In genomic region chr2:42008241-42008911, GRCh38 we compare ENCODE assay signal across 23 cellular contexts. TPM values are rescaled to one million over a fixed set of nuclear protein-coding genes. Genes with fewer than 3 reads are reported as not detected.
DNase-seq lines count a peak whose midpoint lies in the region; ATAC-seq, FAIRE-seq and TF ChIP-seq lines count a peak whose summit lies in the region.
"Had no signal": no experiment of that assay in that cellular context is flagged by ENCODE, and none has a peak within 500 bp of the region (broad histone marks: within the 10 kb centered on the region; RNA-seq: fewer than 3 reads in every experiment).

No MANE protein-coding gene starts in this region.

- H2BK20ac ChIP-seq in IMR-90 (ENCODE audit: low read depth, low read length) (no peak overlapping the region), H1 (ENCODE audit: low read length) (no peak overlapping the region)

- no peak overlapping the region for H4K8ac ChIP-seq in IMR-90 (ENCODE audit: low read depth in 2 of 2, low read length in 2 of 2)
- H4K8ac ChIP-seq in H1 (ENCODE audit: extremely low read depth, insufficient read depth, low read length): no peak overlapping the region

- in situ Hi-C loops in IMR-90 (cut with MboI; ENCODE audit: low sequenced_read_pairs): no loop called here

- H3K23me2 ChIP-seq in H1 (ENCODE audit: low read depth, low read length): no peaks in the 10 kb centered on the region

- H3K4ac ChIP-seq in IMR-90 (ENCODE audit: low read depth, low read length): no peak overlapping the region
- H3K4ac ChIP-seq in H1 (replicated peaks; ENCODE audit: insufficient read length, low read depth, low read length): no peak overlapping the region

- H2BK5ac ChIP-seq in IMR-90 (ENCODE audit: low read depth, low read length, poor library complexity, severe bottlenecking) (no peak overlapping the region), H1 (ENCODE audit: low read depth, low read length) (no peak overlapping the region)

- DNase-seq in AG20443 (ENCODE audit: low spot score): peak; percentile 38
- DNase-seq in IMR-90: peak; percentile 47
- no peak for DNase-seq in H1 (ENCODE audit: low read depth in 1 of 2, low spot score in 2 of 2)
- DNase-seq in mucosa of descending colon: no peak
- DNase-seq in activated CD4-positive, alpha-beta T cell treated with anti-CD3 and anti-CD28 coated beads, Interleukin-2, amount 50 U/mL, for 4 hours: no peak
- DNase-seq in midbrain (lab: John Stamatoyannopoulos, UW): no peak
- DNase-seq: CD4-positive, CD25-positive, alpha-beta regulatory T cell; DMS79 treated with DMSO at 0.1 percent for 48 hours; MM.1S; NCI-H187 treated with DMSO at 0.1 percent for 48 hours; NCI-H446 treated with DMSO at 0.1 percent for 48 hours; right cardiac atrium; SHP77 treated with DMSO at 0.1 percent for 48 hours; stimulated activated naive CD8-positive, alpha-beta T cell treated with anti-CD3 and anti-CD28 coated beads, Interleukin-15, amount 100 ng/mL, for 72 hours had no signal

- no TSS peak for BruUV-seq in IMR-90 (replicated peaks; lab: Mats Ljungman, UMichigan)

- dilution Hi-C loops in IMR-90 (cut with HindIII; ENCODE audit: low sequenced_read_pairs, unreplicated experiment): no loop called here

- H3K14ac ChIP-seq in IMR-90 (replicated peaks; ENCODE audit: low read depth, low read length) (no peak overlapping the region), H1 (ENCODE audit: insufficient read length) (no peak overlapping the region)

- no peak overlapping the region for H2AFZ ChIP-seq in IMR-90 (replicated peaks; ENCODE audit: low read length, poor library complexity)
- peak overlapping the region; percentile 59; the same call in 1 of the 2 replicates for H2AFZ ChIP-seq in H1 (ENCODE audit: low read length)

- H3K9ac ChIP-seq in IMR-90 (ENCODE audit: low read depth, low read length) (no peak overlapping the region), H1 (replicated peaks in 1 of 4; ENCODE audit: extremely low read depth in 1 of 4, low read depth in 3 of 4, low read length in 3 of 4) (no peak overlapping the region)

- no peaks in the 10 kb centered on the region for H3K79me1 ChIP-seq in IMR-90 (ENCODE audit: low read depth in 1 of 2, low read length in 2 of 2)
- no peaks in the 10 kb centered on the region for H3K79me1 ChIP-seq in H1 (ENCODE audit: low read depth, low read length)

- POLR2A ChIA-PET in IMR-90 (lab: Charles Lee; ENCODE audit: unreplicated experiment): no interaction called here
- POLR2A ChIA-PET in H1 (lab: Charles Lee; ENCODE audit: partially characterized antibody): interaction anchor here (0.6 kb wide), 1 partner anchor 58 kb away, joined by 3 read pairs; no protein-coding TSS in a partner anchor

- no peak overlapping the region for H2BK120ac ChIP-seq in IMR-90 (ENCODE audit: low read depth, low read length)
- H2BK120ac ChIP-seq in H1 (replicated peaks; ENCODE audit: low read depth, low read length): no peak overlapping the region

- no peak for TF ChIP-seq EP300 in H1 (IDR thresholded peaks at IDR 0.05; ENCODE audit: borderline replicate concordance in 1 of 2, low read depth in 2 of 2, low read length in 2 of 2)

- no peak for FAIRE-seq in H1 (lab: Jason Lieb, UNC)
- FAIRE-seq: astrocyte, GM19239, keratinocyte had no signal

- no peak overlapping the region for H2AK9ac ChIP-seq in IMR-90 (replicated peaks; ENCODE audit: low read depth, low read length, poor library complexity)

- no peak for TF ChIP-seq POLR2A in IMR-90 (IDR thresholded peaks at IDR 0.05; ENCODE audit: low read depth, low read length)
- TF ChIP-seq POLR2A in H1 (IDR thresholded peaks at IDR 0.05; ENCODE audit: control extremely low read depth in 1 of 2, low read depth in 2 of 2, low read length in 2 of 2): no peak

- H3K23ac ChIP-seq in IMR-90 (ENCODE audit: low read depth, low read length) (no peak overlapping the region), H1 (ENCODE audit: insufficient read length) (no peak overlapping the region)

- no peak overlapping the region for H2BK12ac ChIP-seq in H1 (ENCODE audit: low read depth, low read length)

- H3K4me2 ChIP-seq in IMR-90 (ENCODE audit: low read depth, low read length): no peak overlapping the region
- H3K4me2 ChIP-seq in H1 (ENCODE audit: insufficient read depth in 1 of 2, low read depth in 2 of 2, low read length in 2 of 2): no peak overlapping the region

- WGBS in IMR-90 (ENCODE audit: extremely low coverage in 2 of 2, insufficient read length in 1 of 2), 2 experiments: 80% methylated on average over 5 of the region's 10 CpGs; no CpG with 5 or more reads in 1 of the 2 experiments
- WGBS in H1 (ENCODE audit: extremely low coverage in 1 of 2, insufficient coverage in 1 of 2, insufficient read length in 1 of 2, insufficient replicate concordance in 2 of 2, low coverage in 1 of 2, low lambda C conversion rate in 2 of 2, missing lambda C conversion rate in 1 of 2), 2 experiments: 88% methylated on average over 10 of the region's 10 CpGs; no CpG with 5 or more reads in 1 of the 2 experiments

- intact Hi-C loops in IMR-90 (cut with micrococcal nuclease) (no loop called here), mucosa of descending colon (cut with DNase I, micrococcal nuclease) (no loop called here)

- H4K5ac ChIP-seq in IMR-90 (ENCODE audit: low read depth, low read length): no peak overlapping the region
- no peak overlapping the region for H4K5ac ChIP-seq in H1 (ENCODE audit: insufficient read length, low read depth, low read length)

- no peaks in the 10 kb centered on the region; the same call in 1 of the 2 replicates for H3K9me1 ChIP-seq in IMR-90 (ENCODE audit: insufficient read depth, low read length)

- CTCF ChIA-PET in IMR-90 (lab: Yijun Ruan, JAX) (interaction anchor here (0.9 kb wide), 1 partner anchor 36 kb away, joined by 5 read pairs; no protein-coding TSS in a partner anchor), H1 (lab: Charles Lee; ENCODE audit: partially characterized antibody) (interaction anchor here (0.6 to 3.3 kb wide), 10 partner anchors 9 to 155 kb away, joined by 3 to 9 read pairs (median 4); no protein-coding TSS in a partner anchor)

- H2AK5ac ChIP-seq in IMR-90 (ENCODE audit: low read depth, low read length): no peak overlapping the region
- no peak overlapping the region for H2AK5ac ChIP-seq in H1 (ENCODE audit: low read depth, low read length)

- H2BK15ac ChIP-seq in IMR-90 (ENCODE audit: low read depth, low read length): no peak overlapping the region
- no peak overlapping the region for H2BK15ac ChIP-seq in H1 (ENCODE audit: low read length)

- H3K27ac ChIP-seq in IMR-90 (ENCODE audit: insufficient read depth, low read length) (no peak overlapping the region), H1 (ENCODE audit: low read depth, low read length) (no peak overlapping the region)
- H3K27ac ChIP-seq: coronary artery, epithelial cell of prostate, neutrophil had no signal

- H3K79me2 ChIP-seq in H1 (ENCODE audit: control insufficient read depth in 1 of 2, insufficient read depth in 2 of 2, low read length in 2 of 2): no peaks in the 10 kb centered on the region

- peaks cover 5% of the 10 kb centered on the region; the same call in 1 of the 2 replicates for H3K4me1 ChIP-seq in IMR-90 (ENCODE audit: control insufficient read depth, insufficient read depth, low read length)
- no peaks in the 10 kb centered on the region for H3K4me1 ChIP-seq in H1 (replicated peaks in 1 of 4; ENCODE audit: control insufficient read depth in 3 of 4, insufficient read depth in 4 of 4, low read length in 3 of 4)
- peaks cover 13% of the 10 kb centered on the region for H3K4me1 ChIP-seq in mucosa of descending colon (ENCODE audit: low read depth)

- H3K36me3 ChIP-seq in IMR-90 (ENCODE audit: control insufficient read depth, insufficient read depth, low read length) (no peaks in the 10 kb centered on the region), H1 (ENCODE audit: control insufficient read depth in 2 of 4, insufficient read depth in 4 of 4, low read length in 3 of 4) (no peaks in the 10 kb centered on the region), mucosa of descending colon (ENCODE audit: low read depth) (no peaks in the 10 kb centered on the region)
- H3K36me3 ChIP-seq: neutrophil had no signal

- no peak for TF ChIP-seq RAD21 in IMR-90 (IDR thresholded peaks at IDR 0.05; ENCODE audit: low read length)
- TF ChIP-seq RAD21 in H1 (IDR thresholded peaks at IDR 0.05 in 1 of 2, conservative IDR thresholded peaks at IDR 0.05 in 1 of 2; ENCODE audit: low read depth in 2 of 2, low read length in 2 of 2): no peak

- peaks cover 6% of the 10 kb centered on the region; the same call in 1 of the 2 replicates for H3K9me3 ChIP-seq in IMR-90 (ENCODE audit: control insufficient read depth, insufficient read depth, low read length)
- H3K9me3 ChIP-seq in H1 (ENCODE audit: insufficient read depth in 2 of 2, low read depth in 1 of 2, low read length in 1 of 2): no peaks in the 10 kb centered on the region
- no peaks in the 10 kb centered on the region for H3K9me3 ChIP-seq in mucosa of descending colon
- H3K9me3 ChIP-seq: neutrophil had no signal

- ATAC-seq in IMR-90 (ENCODE audit: low read depth) (0 out of 2 replicates have a peak, but pooled peaks have one; percentile 13), mucosa of descending colon (peak; percentile 42), SK-N-SH treated with all-trans-retinoic acid at 6 μM for 48 hours (no peak), GM21515 (IDR thresholded peaks at IDR 0.05; ENCODE audit: unreplicated experiment) (no peak)
- ATAC-seq: activated CD4-positive, CD25-positive, alpha-beta regulatory T cell treated with anti-CD3 and anti-CD28 coated beads, Interleukin-2, amount 50 U/mL, for 24 hours had no signal

- H3K4me3 ChIP-seq in IMR-90 (ENCODE audit: insufficient read depth, low read depth, low read length) (no peak overlapping the region), H1 (ENCODE audit: extremely low read depth in 1 of 4, insufficient read depth in 2 of 4, low read depth in 3 of 4, low read length in 4 of 4) (no peak overlapping the region), mucosa of descending colon (no peak overlapping the region)
- H3K4me3 ChIP-seq: coronary artery had no signal

- H4K91ac ChIP-seq in IMR-90 (ENCODE audit: insufficient read depth, low read depth, low read length) (no peak overlapping the region), H1 (replicated peaks; ENCODE audit: insufficient read length, low read length) (no peak overlapping the region)

- H4K20me1 ChIP-seq in IMR-90 (ENCODE audit: insufficient read depth, low read length): peaks cover 3% of the 10 kb centered on the region; the same call in 1 of the 2 replicates
- H4K20me1 ChIP-seq in H1 (replicated peaks in 1 of 2; ENCODE audit: control insufficient read depth in 1 of 2, insufficient read depth in 2 of 2, low read length in 2 of 2): no peaks in the 10 kb centered on the region

- H3K56ac ChIP-seq in IMR-90 (ENCODE audit: extremely low read depth, insufficient read depth, low read length) (no peak overlapping the region), H1 (replicated peaks; ENCODE audit: insufficient read length, low read depth, low read length) (no peak overlapping the region)

- H3K27me3 ChIP-seq in IMR-90 (ENCODE audit: control insufficient read depth, insufficient read depth, low read length) (peaks cover 8% of the 10 kb centered on the region), H1 (replicated peaks in 1 of 4; ENCODE audit: control insufficient read depth in 3 of 4, extremely low read depth in 1 of 4, insufficient read depth in 3 of 4, low read length in 3 of 4) (no peaks in the 10 kb centered on the region)
- H3K27me3 ChIP-seq: neutrophil had no signal

- no peak overlapping the region for H3K18ac ChIP-seq in IMR-90 (ENCODE audit: low read depth, low read length)
- H3K18ac ChIP-seq in H1 (ENCODE audit: extremely low read depth, low read length): peak overlapping the region; percentile 51; the same call in 1 of the 2 replicates

- TF ChIP-seq CTCF in IMR-90 (conservative IDR thresholded peaks at IDR 0.05; ENCODE audit: low read depth, low read length) (no peak), H1 (IDR thresholded peaks at IDR 0.05; ENCODE audit: control extremely low read depth in 1 of 3, insufficient read depth in 1 of 3, low read depth in 1 of 3, low read length in 3 of 3) (no peak), mucosa of descending colon (IDR thresholded peaks at IDR 0.05) (no peak)

RNA-seq across cellular contexts. Expression of gene PKDCC, which starts 39.4 kb away (rescaled TPM):
- total RNA-seq in IMR-90 (2012; rRNA removed) (50.3 and 55.6 TPM in 2 replicates), mucosa of descending colon (10 to 100 TPM; 79.3 to 88.8 (median 80.7) TPM)
- polyA plus RNA-seq in IMR-90 (2012; rRNA removed) (67.4 and 95.7 TPM in 2 replicates), H1 (2011; rRNA removed) (80.1 and 115 TPM in 2 replicates)
- 40.2 and 112 TPM in 2 replicates for polyA plus RNA-seq in IMR-90 (2012; cell fraction: cytosol; rRNA removed)
- polyA plus RNA-seq in IMR-90 (2012; cell fraction: nucleus; rRNA removed; ENCODE audit: low replicate concordance): 310 and 597 TPM in 2 replicates
- total RNA-seq in H1 (2021; fragmentation: NEBNext Ultra II Directional; extraction: Animal tissue kit (Norgen Biotek cat#: 25700)): 48.0 and 49.9 TPM in 2 replicates
- polyA plus RNA-seq in H1 (2011; cell fraction: cytosol; rRNA removed): 148 TPM
- polyA plus RNA-seq in H1 (2011; cell fraction: nucleus; rRNA removed): 347 TPM
- 37.2 to 63.9 TPM (median 58.3 TPM) in 4 replicates for polyA plus RNA-seq in H1 (2012, experiment 1 of 2)
- 59.7 TPM for polyA plus RNA-seq in H1 (2012, experiment 2 of 2)
- polyA plus RNA-seq in H1 (2013, experiment 1 of 2): 8.0 TPM
- 7.8 TPM for polyA plus RNA-seq in H1 (2013, experiment 2 of 2)
- polyA minus RNA-seq in H1 (2011; rRNA and poly(A)+ RNA removed): 84.3 and 179 TPM in 2 replicates
- polyA minus RNA-seq in H1 (2011; cell fraction: cytosol; rRNA and poly(A)+ RNA removed): 55.0 TPM
- 79.6 TPM for polyA minus RNA-seq in H1 (2011; cell fraction: nucleus; rRNA and poly(A)+ RNA removed)
- total RNA-seq: CD4-positive, CD25-positive, alpha-beta regulatory T cell had no signal
- polyA plus RNA-seq: CD4-positive, CD25-positive, alpha-beta regulatory T cell; keratinocyte had no signal

Comparison
In these comparisons a context has a peak if more than half of its experiments do, and no peak if none do; other contexts are left out.
1. DNase-seq: peak in AG20443 (single experiment) and IMR-90 (single experiment); none in H1 (0 of 2), mucosa of descending colon (0 of 3), activated CD4-positive, alpha-beta T cell treated with anti-CD3 and anti-CD28 coated beads, Interleukin-2, amount 50 U/mL, for 4 hours (0 of 2) and midbrain (single experiment).
2. ATAC-seq: peak in IMR-90 (single experiment) and mucosa of descending colon (single experiment); none in SK-N-SH treated with all-trans-retinoic acid at 6 μM for 48 hours (single experiment) and GM21515 (single experiment).